ENCODE assay signal across 8 cellular contexts in genomic region chr3:138923531-138923994, GRCh38. TPM values are rescaled to one million over a fixed set of nuclear protein-coding genes. Genes with fewer than 3 reads are reported as not detected.
DNase-seq lines count a peak whose midpoint lies in the region; ATAC-seq and TF ChIP-seq lines count a peak whose summit lies in the region.

No MANE protein-coding gene starts in this region.

- POLR2A ChIA-PET in GM10248 (lab: Yijun Ruan, JAX) = no interaction called here

- ATAC-seq in GM19455 (IDR thresholded peaks at IDR 0.05; ENCODE audit: unreplicated experiment) = no peak

- no peaks in the 10 kb centered on the region for H3K9me3 ChIP-seq in cardiac muscle cell (ENCODE audit: low read depth)

- DNase-seq in GM10248 (ENCODE audit: extremely low spot score) (peak; percentile 82), HFF-Myc (ENCODE audit: extremely low read depth, low read depth) (peak; percentile 76), NCI-H1048 (lab: John Stamatoyannopoulos, UW) (peak; percentile 69), SKM-1 (lab: John Stamatoyannopoulos, UW; ENCODE audit: unreplicated experiment) (peak; percentile 83), cardiac muscle cell (ENCODE audit: low read depth in 1 of 2, low spot score in 1 of 2) (peak; percentile 85 to 92), putamen (ENCODE audit: low spot score) (peak; percentile 49)
- peak; percentile 83 for DNase-seq in activated naive CD4-positive, alpha-beta T cell treated with anti-CD3 and anti-CD28 coated beads, Interleukin-2, amount 50 U/mL, for 16 hours

- no peak overlapping the region for H3K27ac ChIP-seq in cardiac muscle cell

- H3K4me3 ChIP-seq in HFF-Myc (replicated peaks; ENCODE audit: low read depth, low read length) = no peak overlapping the region
- H3K4me3 ChIP-seq in cardiac muscle cell = no peak overlapping the region

- no peaks in the 10 kb centered on the region for H3K36me3 ChIP-seq in cardiac muscle cell

- H3K4me1 ChIP-seq in cardiac muscle cell (ENCODE audit: low read depth) = no peaks in the 10 kb centered on the region

- peak; percentile 82 for TF ChIP-seq CTCF in GM10248 (IDR thresholded peaks at IDR 0.05; ENCODE audit: control extremely low read depth, extremely low read depth, low read depth, missing control alignments)
- peak; percentile 91 for TF ChIP-seq CTCF in HFF-Myc (IDR thresholded peaks at IDR 0.05; ENCODE audit: low read depth, low read length, missing control alignments)
- peak; percentile 94 for TF ChIP-seq CTCF in cardiac muscle cell (IDR thresholded peaks at IDR 0.05; ENCODE audit: low read depth, low read length)

- CTCF ChIA-PET in GM10248 (lab: Yijun Ruan, JAX) = interaction anchor here (0.5 to 19.3 kb wide), 66 partner anchors 8 to 854 kb away, joined by 3 to 503 read pairs (median 4); partner anchors contain the start of gene CEP70

- no peaks in the 10 kb centered on the region for H3K27me3 ChIP-seq in cardiac muscle cell

RNA-seq across cellular contexts. Expression of gene FOXL2, which starts 23.4 kb away (rescaled TPM):
- total RNA-seq in cardiac muscle cell = 0.25 TPM in 1 of 2 replicates, not detected in the other
- polyA plus RNA-seq in cardiac muscle cell = not detected in 2 replicates

RNA-seq across cellular contexts. Expression of gene FOXL2NB, which starts 23.5 kb away (rescaled TPM):
- 0.11 TPM in 1 of 2 replicates, not detected in the other for total RNA-seq in cardiac muscle cell
- polyA plus RNA-seq in cardiac muscle cell = not detected in 2 replicates
